Comparison of ENCODE assay signal across 8 cellular contexts in the genomic region with DNA sequence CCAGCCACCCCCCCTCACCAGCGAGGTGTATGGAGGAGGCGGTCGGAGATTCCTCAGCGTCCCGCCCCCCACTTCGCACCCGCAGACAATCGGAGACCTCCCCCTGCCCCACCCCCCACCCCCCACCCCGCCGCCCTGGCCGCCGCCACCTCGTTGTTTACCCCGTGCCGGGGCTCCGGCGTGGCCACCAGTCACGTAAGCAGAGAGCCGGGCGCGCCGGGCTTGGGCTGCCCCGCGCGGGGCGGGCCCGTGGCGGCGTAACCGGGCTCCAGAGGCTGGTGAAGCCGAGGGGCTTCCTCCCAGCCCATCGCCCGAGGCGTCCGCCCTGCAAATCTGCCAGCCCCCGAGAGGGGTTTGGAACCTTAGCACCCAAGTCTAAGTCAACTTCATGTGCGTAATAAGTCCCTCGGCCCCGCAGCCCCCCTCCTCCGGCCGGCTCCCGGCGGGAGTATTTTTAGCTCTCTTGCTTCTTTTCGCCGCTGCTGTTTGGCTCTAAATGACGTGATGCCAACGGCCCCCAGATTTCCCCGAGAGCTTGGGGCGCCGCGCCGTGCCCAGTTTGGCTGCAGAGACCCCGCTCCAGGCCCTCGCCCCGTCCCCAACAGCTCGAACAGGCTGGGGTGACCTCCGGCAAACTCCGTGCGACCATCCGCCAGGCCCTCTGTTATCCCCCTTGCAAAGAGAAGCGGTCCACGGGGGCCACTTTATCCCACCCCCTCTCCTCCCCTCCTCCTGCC. TPM values are rescaled to one million over a fixed set of nuclear protein-coding genes. Genes with fewer than 3 reads are reported as not detected.
DNase-seq lines count a peak whose midpoint lies in the region; ATAC-seq, FAIRE-seq and TF ChIP-seq lines count a peak whose summit lies in the region.

No MANE protein-coding gene starts in this region.

- ATAC-seq in HG03432 (IDR thresholded peaks at IDR 0.05; ENCODE audit: unreplicated experiment) (peak; percentile 8), activated B cell treated with CpG ODN at 0.5 μM for 24 hours (ENCODE audit: low read depth) (peak; percentile 11), lung (ENCODE audit: insufficient read depth, low FRiP score) (no peak)

- no peaks in the 10 kb centered on the region for H3K36me3 ChIP-seq in lung (ENCODE audit: control insufficient read depth in 2 of 2, insufficient read depth in 2 of 2, low read length in 2 of 2)

- POLR2A ChIA-PET in activated B cell treated with CpG ODN at 0.5 μM for 24 hours (lab: Charles Lee), result interaction anchor here (0.5 to 7.6 kb wide), 19 partner anchors 11 to 735 kb away, joined by 3 to 64 read pairs (median 5); partner anchors contain the start of genes ADD3 and SMNDC1

- peak overlapping the region; percentile 88 to 98 for H3K27ac ChIP-seq in lung (ENCODE audit: low read depth in 1 of 2, low read length in 1 of 2)

- 1% methylated on average over 33 to 62 of the region's 62 CpGs for WGBS in lung, 2 donors

- H3K27ac Mint-ChIP-seq in activated B cell treated with CpG ODN at 0.5 μM for 24 hours, result peak overlapping the region; percentile 82

- peaks cover 2% of the 10 kb centered on the region for H3K36me3 Mint-ChIP-seq in activated B cell treated with CpG ODN at 0.5 μM for 24 hours (ENCODE audit: low read depth)

- peak overlapping the region; percentile 96 for H3K4me3 Mint-ChIP-seq in activated B cell treated with CpG ODN at 0.5 μM for 24 hours

- H3K4me1 ChIP-seq in lung (ENCODE audit: control insufficient read depth in 2 of 2, insufficient read depth in 2 of 2, low read length in 2 of 2), result peaks cover 2 to 6% of the 10 kb centered on the region in 2 donors

- H3K9me3 Mint-ChIP-seq in activated B cell treated with CpG ODN at 0.5 μM for 24 hours, result no peaks in the 10 kb centered on the region

- TF ChIP-seq POLR2A in H54 (IDR thresholded peaks at IDR 0.05; ENCODE audit: low read depth, low read length), result no peak

- TF ChIP-seq CTCF in activated B cell treated with CpG ODN at 0.5 μM for 24 hours (IDR thresholded peaks at IDR 0.05), result no peak
- TF ChIP-seq CTCF in lung (IDR thresholded peaks at IDR 0.05; ENCODE audit: control extremely low read depth, extremely low read depth), result no peak

- intact Hi-C loops in activated B cell treated with CpG ODN at 0.5 μM for 24 hours (cut with micrococcal nuclease), result loop anchor here (1.0 to 5.0 kb wide), 9 partner anchors 53 to 662 kb away; partner anchors contain the start of genes ADD3, PDCD4 and SMC3

- H3K27me3 Mint-ChIP-seq in activated B cell treated with CpG ODN at 0.5 μM for 24 hours, result peaks cover under 1% of the 10 kb centered on the region

- H3K4me3 ChIP-seq in lung, result peak overlapping the region; percentile 66

- CTCF ChIA-PET in activated B cell treated with CpG ODN at 0.5 μM for 24 hours (lab: Charles Lee), result interaction anchor here (1.5 to 6.0 kb wide), 5 partner anchors 10 to 72 kb away, joined by 4 to 42 read pairs (median 20); no protein-coding TSS in a partner anchor

- DNase-seq in AG20443 (ENCODE audit: low spot score) (peak; percentile 58), activated B cell treated with CpG ODN at 0.5 μM for 24 hours (peak; percentile 41), ecto neural progenitor cell (ENCODE audit: low spot score) (peak; percentile 63), lung (ENCODE audit: low spot score) (no peak), COR-L47 (lab: John Stamatoyannopoulos, UW) (no peak), H54 (ENCODE audit: insufficient read length, low spot score) (no peak)
- peak in 5 of 6 experiments; percentile 64 to 88 (median 81) for DNase-seq in stimulated activated naive CD4-positive, alpha-beta T cell (lab: John Stamatoyannopoulos, UW)

- FAIRE-seq in H54 (lab: Jason Lieb, UNC), result no peak

- no peaks in the 10 kb centered on the region for H3K9me3 ChIP-seq in lung (ENCODE audit: control insufficient read depth in 2 of 2, insufficient read depth in 1 of 2, low read length in 1 of 2)

- H3K4me1 Mint-ChIP-seq in activated B cell treated with CpG ODN at 0.5 μM for 24 hours, result peaks cover 51% of the 10 kb centered on the region

- H3K27me3 ChIP-seq in lung (ENCODE audit: control insufficient read depth, insufficient read depth), result no peaks in the 10 kb centered on the region

RNA-seq across cellular contexts. Expression of gene MXI1, which starts 2.7 kb away (rescaled TPM):
- total RNA-seq in activated B cell treated with CpG ODN at 0.5 μM for 24 hours (8.2 and 8.5 TPM in 2 replicates), lung (10 to 100 TPM; 20.1 to 55.8 TPM)
- 10 to 100 TPM; 11.2 to 17.3 TPM for polyA plus RNA-seq in lung

Comparison
In these comparisons a context has a peak if more than half of its experiments do, and no peak if none do; other contexts are left out.
1. DNase-seq: peak in AG20443 (single experiment), activated B cell treated with CpG ODN at 0.5 μM for 24 hours (single experiment), ecto neural progenitor cell (single experiment) and stimulated activated naive CD4-positive, alpha-beta T cell (5 of 6); none in lung (single experiment), COR-L47 (single experiment) and H54 (single experiment).